22 cellular contexts compared by ENCODE assay signal in genomic region chr9:28215921-28216320, GRCh38.
"Had no signal": no experiment of that assay in that cellular context is flagged by ENCODE, and none has a peak within 500 bp of the region (broad histone marks: within the 10 kb centered on the region; RNA-seq: fewer than 3 reads in every experiment).

No MANE protein-coding gene starts in this region.

- H3K27me3 ChIP-seq: gastrocnemius medialis, ovary, right lobe of liver, testis, transverse colon had no signal

- H3K27ac ChIP-seq: gastrocnemius medialis, ovary, right lobe of liver, testis, transverse colon had no signal

- DNase-seq: activated CD4-positive, alpha-beta T cell treated with anti-CD3 and anti-CD28 coated beads for 4 hours; activated CD4-positive, alpha-beta T cell treated with anti-CD3 and anti-CD28 coated beads, Interleukin-2, amount 50 U/mL, for 4 hours; activated naive CD4-positive, alpha-beta T cell; activated T-cell treated with anti-CD3 and anti-CD28 coated beads for 4 hours; activated T-cell treated with anti-CD3 and anti-CD28 coated beads, Interleukin-2, amount 50 U/mL, for 72 hours; effector CD8-positive, alpha-beta T cell; erythroblast; gastrocnemius medialis; glutamatergic neuron; left cardiac atrium; mammary epithelial cell; nephron progenitor cell; ovary; right lobe of liver; stimulated activated CD4-positive, alpha-beta T cell treated with anti-CD3 and anti-CD28 coated beads, Interleukin-2, amount 100 ng/mL, for 48 hours; stimulated activated naive CD8-positive, alpha-beta T cell treated with anti-CD3 and anti-CD28 coated beads, Interleukin-15, Interleukin-2, amounts not matched to agents 100 U/mL and 50 U/mL, for 24 hours; testis; transverse colon had no signal

- H3K4me3 ChIP-seq: gastrocnemius medialis, ovary, right lobe of liver, testis, transverse colon had no signal

- H3K36me3 ChIP-seq: gastrocnemius medialis, ovary, right lobe of liver, transverse colon had no signal

- ATAC-seq: activated naive CD4-positive, alpha-beta T cell treated with anti-CD3 and anti-CD28 coated beads, Interleukin-2, amount 50 U/mL, for 72 hours; activated T-cell treated with anti-CD3 and anti-CD28 coated beads, Interleukin-2, amount 50 U/mL, for 72 hours; gastrocnemius medialis; left cardiac atrium; right lobe of liver; stimulated activated naive CD8-positive, alpha-beta T cell treated with anti-CD3 and anti-CD28 coated beads, Interleukin-15, Interleukin-2, amounts not matched to agents 100 U/mL and 50 U/mL, for 24 hours had no signal

- H3K4me1 ChIP-seq: gastrocnemius medialis, right lobe of liver, testis, transverse colon had no signal

- FAIRE-seq: bronchial epithelial cell, colon, keratinocyte had no signal

- H3K9me3 ChIP-seq: gastrocnemius medialis, ovary, right lobe of liver, testis, transverse colon had no signal
